ENCODE assay signal across 28 cellular contexts in the genomic region with DNA sequence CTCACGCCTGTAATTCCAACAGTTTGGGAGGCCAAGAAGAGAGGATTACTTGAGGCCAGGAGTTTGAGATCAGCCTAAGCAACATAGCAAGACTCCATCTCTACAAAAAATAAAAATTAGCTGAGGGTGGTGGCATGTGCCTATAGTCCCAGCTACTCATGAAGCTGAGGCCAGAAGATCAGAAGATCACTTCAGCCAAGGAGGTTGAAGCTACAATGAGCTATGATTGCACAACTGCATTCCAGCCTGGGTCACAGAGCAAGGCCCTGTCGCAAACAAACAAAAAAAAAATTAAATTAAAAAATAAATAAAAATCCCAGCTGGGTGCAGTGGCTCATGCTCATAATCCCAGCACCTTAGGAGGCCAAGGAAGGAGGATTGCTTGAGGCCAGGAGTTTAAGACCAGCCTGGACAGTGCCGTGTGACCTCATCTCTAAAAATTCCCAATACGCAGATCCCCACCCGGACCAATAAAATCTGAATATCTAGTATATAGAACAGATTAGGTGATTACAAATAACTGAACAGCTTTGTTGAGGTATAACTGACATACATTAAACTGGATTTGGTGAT.
"Had no signal": no experiment of that assay in that cellular context is flagged by ENCODE, and none has a peak within 500 bp of the region (broad histone marks: within the 10 kb centered on the region; RNA-seq: fewer than 3 reads in every experiment).

No MANE protein-coding gene starts in this region.

- H3K9me3 Mint-ChIP-seq: type B pancreatic cell had no signal

- H3K27ac Mint-ChIP-seq: nephron progenitor cell; stimulated activated memory B cell treated with anti-CD40 and anti-IgM and Interleukin-4, amounts not matched to agents 10 μg/mL and 1 μg/mL and 100 μg/mL, for 72 hours; type B pancreatic cell had no signal

- H3K4me1 Mint-ChIP-seq: nephron progenitor cell had no signal

- H3K36me3 ChIP-seq: esophagus squamous epithelium, heart right ventricle, ovary, spleen, tibial artery had no signal

- ATAC-seq: heart right ventricle; left colon; naive thymus-derived CD4-positive, alpha-beta T cell; psoas muscle; right cardiac atrium; stimulated activated memory B cell treated with anti-CD40 and anti-IgM and Interleukin-4, amounts not matched to agents 10 μg/mL and 1 μg/mL and 100 μg/mL, for 72 hours; stimulated activated naive CD8-positive, alpha-beta T cell treated with anti-CD3 and anti-CD28 coated beads, Interleukin-15, Interleukin-2, amounts not matched to agents 100 U/mL and 50 U/mL, for 24 hours had no signal

- H3K36me3 Mint-ChIP-seq: stimulated activated memory B cell treated with anti-CD40 and anti-IgM and Interleukin-4, amounts not matched to agents 10 μg/mL and 1 μg/mL and 100 μg/mL, for 72 hours; type B pancreatic cell had no signal

- H3K4me3 ChIP-seq: coronary artery, esophagus squamous epithelium, heart right ventricle, ovary, psoas muscle, skin epidermis, spleen, testis, tibial artery had no signal

- H3K27ac ChIP-seq: coronary artery, esophagus squamous epithelium, heart right ventricle, ovary, psoas muscle, skin epidermis, spleen, testis, tibial artery had no signal

- H3K27me3 Mint-ChIP-seq: naive thymus-derived CD4-positive, alpha-beta T cell; stimulated activated memory B cell treated with anti-CD40 and anti-IgM and Interleukin-4, amounts not matched to agents 10 μg/mL and 1 μg/mL and 100 μg/mL, for 72 hours; type B pancreatic cell had no signal

- FAIRE-seq: endothelial cell of umbilical vein, islet of Langerhans had no signal

- H3K4me3 Mint-ChIP-seq: naive thymus-derived CD4-positive, alpha-beta T cell; nephron progenitor cell; stimulated activated memory B cell treated with anti-CD40 and anti-IgM and Interleukin-4, amounts not matched to agents 10 μg/mL and 1 μg/mL and 100 μg/mL, for 72 hours; type B pancreatic cell had no signal

- DNase-seq: dermis blood vessel endothelial cell; effector memory CD4-positive, alpha-beta T cell; esophagus squamous epithelium; foreskin melanocyte; glutamatergic neuron; heart right ventricle; hippocampal formation; left colon; mesenchymal stem cell; midbrain; naive thymus-derived CD4-positive, alpha-beta T cell; nephron progenitor cell; nucleus accumbens; ovary; psoas muscle; right cardiac atrium; spleen; stimulated activated CD4-positive, alpha-beta T cell treated with anti-CD3 and anti-CD28 coated beads, Interleukin-4, amount 100 ng/mL, for 4 hours; stimulated activated naive CD8-positive, alpha-beta T cell treated with anti-CD3 and anti-CD28 coated beads, Interleukin-15, Interleukin-2, amounts not matched to agents 100 U/mL and 50 U/mL, for 24 hours; substantia nigra; testis; tibial artery had no signal

- H3K9me3 ChIP-seq: esophagus squamous epithelium, ovary, psoas muscle, testis had no signal

- H3K27me3 ChIP-seq: heart right ventricle, ovary, spleen, testis had no signal

- H3K4me1 ChIP-seq: esophagus squamous epithelium, heart right ventricle, psoas muscle, testis, tibial artery had no signal
